In genomic region chr6:17018425-17018824, GRCh38 we compare ENCODE assay signal across 29 cellular contexts.
"Had no signal": no experiment of that assay in that cellular context is flagged by ENCODE, and none has a peak within 500 bp of the region (broad histone marks: within the 10 kb centered on the region; RNA-seq: fewer than 3 reads in every experiment).

No MANE protein-coding gene starts in this region.

- H3K36me3 ChIP-seq: brain microvascular endothelial cell had no signal

- H3K9me3 Mint-ChIP-seq: activated CD4-positive, alpha-beta memory T cell treated with anti-CD3 and anti-CD28 coated beads for 36 hours; activated CD4-positive, alpha-beta T cell treated with anti-CD3 and anti-CD28 coated beads, Interleukin-2, amount 10 ng/mL, durations not matched to agents 24 days and 14 days; activated naive CD4-positive, alpha-beta T cell treated with anti-CD3 and anti-CD28 coated beads for 36 hours; activated T-helper 2 cell treated with anti-CD3 and anti-CD28 coated beads, Interferon-gamma antibody, Interleukin-2, Interleukin-4, amounts not matched to agents 10 μg/mL and 5 μg/mL and 100 μg/mL, durations not matched to agents 14 hours and 24 hours and 36 hours; effector memory CD8-positive, alpha-beta T cell had no signal

- H3K27me3 ChIP-seq: brain microvascular endothelial cell had no signal

- FAIRE-seq: astrocyte, colon had no signal

- H3K27ac ChIP-seq: brain microvascular endothelial cell, epithelial cell of prostate had no signal

- DNase-seq: activated CD4-positive, alpha-beta memory T cell treated with anti-CD3 and anti-CD28 coated beads for 36 hours; activated CD4-positive, alpha-beta T cell treated with anti-CD3 and anti-CD28 coated beads for 36 hours; activated CD4-positive, alpha-beta T cell treated with anti-CD3 and anti-CD28 coated beads, Interleukin-2, amount 10 ng/mL, durations not matched to agents 24 days and 14 days; activated CD4-positive, CD25-positive, alpha-beta regulatory T cell; activated CD4-positive, CD25-positive, alpha-beta regulatory T cell treated with anti-CD3 and anti-CD28 coated beads, Interleukin-2, amount 50 U/mL, for 72 hours; activated CD8-positive, alpha-beta memory T cell treated with anti-CD3 and anti-CD28 coated beads, Interleukin-2, amount 10 ng/mL, durations not matched to agents 7 days and 5 days; activated CD8-positive, alpha-beta memory T cell treated with anti-CD3 and anti-CD28 coated beads, Interleukin-2, amount 50 U/mL, for 4 hours; activated CD8-positive, alpha-beta T cell treated with anti-CD3 and anti-CD28 coated beads, Interleukin-2, amount 10 ng/mL, durations not matched to agents 7 days and 5 days; activated effector memory CD4-positive, alpha-beta T cell treated with anti-CD3 and anti-CD28 coated beads, Interleukin-2, amount 50 U/mL, for 16 hours; activated naive CD4-positive, alpha-beta T cell treated with anti-CD3 and anti-CD28 coated beads for 36 hours; activated naive CD8-positive, alpha-beta T cell treated with anti-CD3 and anti-CD28 coated beads, Interleukin-2, amount 10 ng/mL, durations not matched to agents 7 days and 5 days; activated T-cell treated with anti-CD3 and anti-CD28 coated beads, Interleukin-2, amount 50 U/mL, for 1 hour; activated T-cell treated with anti-CD3 and anti-CD28 coated beads, Interleukin-2, amount 50 U/mL, for 48 hours; brain microvascular endothelial cell; caudate nucleus; cortex of kidney; dermis blood vessel endothelial cell; effector CD4-positive, alpha-beta T cell; effector memory CD8-positive, alpha-beta T cell; foreskin fibroblast; head of caudate nucleus; hippocampal formation; T-helper 17 cell had no signal

- H3K4me3 Mint-ChIP-seq: activated CD4-positive, alpha-beta memory T cell treated with anti-CD3 and anti-CD28 coated beads for 36 hours; activated CD4-positive, alpha-beta T cell treated with anti-CD3 and anti-CD28 coated beads for 36 hours; activated CD4-positive, alpha-beta T cell treated with anti-CD3 and anti-CD28 coated beads, Interleukin-2, amount 10 ng/mL, durations not matched to agents 24 days and 14 days; activated CD8-positive, alpha-beta memory T cell treated with anti-CD3 and anti-CD28 coated beads, Interleukin-2, amount 10 ng/mL, durations not matched to agents 7 days and 5 days; activated CD8-positive, alpha-beta T cell treated with anti-CD3 and anti-CD28 coated beads, Interleukin-2, amount 10 ng/mL, durations not matched to agents 7 days and 5 days; activated naive CD4-positive, alpha-beta T cell treated with anti-CD3 and anti-CD28 coated beads for 36 hours; activated naive CD4-positive, alpha-beta T cell treated with anti-CD3 and anti-CD28 coated beads, Interleukin-2, amount 50 U/mL, for 24 hours; activated naive CD8-positive, alpha-beta T cell treated with anti-CD3 and anti-CD28 coated beads, Interleukin-2, amount 10 ng/mL, durations not matched to agents 7 days and 5 days; activated T-helper 1 cell treated with anti-CD3 and anti-CD28 coated beads, Interleukin-12 subunit alpha, Interleukin-12 subunit beta, Interleukin-2, Interleukin-4 antibody, amounts not matched to agents 30 ng/mL and 10 ng/mL and 1 ng/mL, durations not matched to agents 14 hours and 24 hours and 36 hours; effector memory CD8-positive, alpha-beta T cell; T-helper 17 cell had no signal

- H3K27ac Mint-ChIP-seq: activated CD4-positive, alpha-beta memory T cell treated with anti-CD3 and anti-CD28 coated beads for 36 hours; activated CD4-positive, alpha-beta T cell treated with anti-CD3 and anti-CD28 coated beads for 36 hours; activated CD4-positive, alpha-beta T cell treated with anti-CD3 and anti-CD28 coated beads, Interleukin-2, amount 10 ng/mL, durations not matched to agents 24 days and 14 days; activated CD8-positive, alpha-beta memory T cell treated with anti-CD3 and anti-CD28 coated beads, Interleukin-2, amount 10 ng/mL, durations not matched to agents 7 days and 5 days; activated CD8-positive, alpha-beta T cell treated with anti-CD3 and anti-CD28 coated beads, Interleukin-2, amount 10 ng/mL, durations not matched to agents 7 days and 5 days; activated naive CD4-positive, alpha-beta T cell treated with anti-CD3 and anti-CD28 coated beads for 36 hours; activated naive CD4-positive, alpha-beta T cell treated with anti-CD3 and anti-CD28 coated beads, Interleukin-2, amount 50 U/mL, for 24 hours; activated naive CD8-positive, alpha-beta T cell treated with anti-CD3 and anti-CD28 coated beads, Interleukin-2, amount 10 ng/mL, durations not matched to agents 7 days and 5 days; activated T-helper 1 cell treated with anti-CD3 and anti-CD28 coated beads, Interleukin-12 subunit alpha, Interleukin-12 subunit beta, Interleukin-2, Interleukin-4 antibody, amounts not matched to agents 30 ng/mL and 10 ng/mL and 1 ng/mL, durations not matched to agents 14 hours and 24 hours and 36 hours; activated T-helper 2 cell treated with anti-CD3 and anti-CD28 coated beads, Interferon-gamma antibody, Interleukin-2, Interleukin-4, amounts not matched to agents 10 μg/mL and 5 μg/mL and 100 μg/mL, durations not matched to agents 14 hours and 24 hours and 36 hours; effector memory CD8-positive, alpha-beta T cell; T-helper 17 cell had no signal

- ATAC-seq: activated CD4-positive, alpha-beta T cell treated with anti-CD3 and anti-CD28 coated beads for 36 hours; activated CD8-positive, alpha-beta memory T cell treated with anti-CD3 and anti-CD28 coated beads, Interleukin-2, amount 10 ng/mL, durations not matched to agents 7 days and 5 days; activated CD8-positive, alpha-beta T cell treated with anti-CD3 and anti-CD28 coated beads, Interleukin-2, amount 10 ng/mL, durations not matched to agents 7 days and 5 days; effector memory CD8-positive, alpha-beta T cell; T-helper 17 cell had no signal

- H3K36me3 Mint-ChIP-seq: activated CD4-positive, alpha-beta memory T cell treated with anti-CD3 and anti-CD28 coated beads for 36 hours; activated CD8-positive, alpha-beta memory T cell treated with anti-CD3 and anti-CD28 coated beads, Interleukin-2, amount 10 ng/mL, durations not matched to agents 7 days and 5 days; activated naive CD8-positive, alpha-beta T cell treated with anti-CD3 and anti-CD28 coated beads, Interleukin-2, amount 10 ng/mL, durations not matched to agents 7 days and 5 days had no signal
